Comparison of ENCODE assay signal across 10 cellular contexts in genomic region chr22:46547179-46547882, GRCh38. TPM values are rescaled to one million over a fixed set of nuclear protein-coding genes. Genes with fewer than 3 reads are reported as not detected.
DNase-seq lines count a peak whose midpoint lies in the region; ATAC-seq and TF ChIP-seq lines count a peak whose summit lies in the region.
"Had no signal": no experiment of that assay in that cellular context is flagged by ENCODE, and none has a peak within 500 bp of the region (broad histone marks: within the 10 kb centered on the region; RNA-seq: fewer than 3 reads in every experiment).

No MANE protein-coding gene starts in this region.

- H3K27me3 Mint-ChIP-seq in chondrocyte (ENCODE audit: low read depth) (no peaks in the 10 kb centered on the region), T-helper 17 cell (peaks cover 33% of the 10 kb centered on the region)

- TF ChIP-seq CTCF in chondrocyte (IDR thresholded peaks at IDR 0.05): no peak

- H3K36me3 ChIP-seq in stomach smooth muscle (ENCODE audit: control insufficient read depth in 2 of 2, insufficient read depth in 2 of 2, low read length in 2 of 2): no peaks in the 10 kb centered on the region

- peaks cover 0 to under 1% of the 10 kb centered on the region in 2 donors for H3K9me3 ChIP-seq in stomach smooth muscle (ENCODE audit: control insufficient read depth in 2 of 2, low read length in 2 of 2)
- no peaks in the 10 kb centered on the region for H3K9me3 ChIP-seq in T-helper 17 cell (ENCODE audit: control insufficient read depth, low read length, poor library complexity, severe bottlenecking)

- H3K36me3 Mint-ChIP-seq in chondrocyte (ENCODE audit: low read depth) (peaks cover under 1% of the 10 kb centered on the region), T-helper 17 cell (ENCODE audit: low read depth) (no peaks in the 10 kb centered on the region)

- H3K4me3 Mint-ChIP-seq in chondrocyte (ENCODE audit: unreplicated experiment) (peak overlapping the region; percentile 36), T-helper 17 cell (no peak overlapping the region)
- H3K4me3 Mint-ChIP-seq: activated CD4-positive, alpha-beta T cell treated with anti-CD3 and anti-CD28 coated beads for 36 hours had no signal

- peaks cover 30% of the 10 kb centered on the region for H3K4me1 ChIP-seq in stomach smooth muscle (ENCODE audit: control insufficient read depth, insufficient read depth, low read length)

- peak overlapping the region; percentile 46 for H3K27ac ChIP-seq in stomach smooth muscle (ENCODE audit: low read length)

- TF ChIP-seq POLR2A in GM18505 (IDR thresholded peaks at IDR 0.05; ENCODE audit: borderline replicate concordance, extremely low read depth, insufficient read depth, insufficient read length): no peak

- H3K4me1 Mint-ChIP-seq in chondrocyte (ENCODE audit: low read depth) (peaks cover 55% of the 10 kb centered on the region), T-helper 17 cell (no peaks in the 10 kb centered on the region)

- H3K9ac ChIP-seq in stomach smooth muscle (ENCODE audit: low read length in 2 of 2): no peak overlapping the region

- no peaks in the 10 kb centered on the region for H3K27me3 ChIP-seq in stomach smooth muscle (ENCODE audit: control insufficient read depth in 1 of 2, insufficient read depth in 2 of 2, low read length in 2 of 2)

- DNase-seq in HK-2 (ENCODE audit: unreplicated experiment) (peak; percentile 85), chondrocyte (ENCODE audit: low spot score) (peak; percentile 93), left kidney (ENCODE audit: low read depth, low spot score) (peak; percentile 83), T-helper 17 cell (no peak), T1000 (lab: John Stamatoyannopoulos, UW) (no peak)
- DNase-seq in activated naive CD4-positive, alpha-beta T cell treated with Interleukin-2 at 50 U/mL for 16 hours: no peak
- DNase-seq: activated CD4-positive, alpha-beta T cell treated with anti-CD3 and anti-CD28 coated beads for 36 hours; NCI-H2081 had no signal

- H3K9me3 Mint-ChIP-seq in chondrocyte (ENCODE audit: low read depth): peaks cover under 1% of the 10 kb centered on the region

- H3K27ac Mint-ChIP-seq in chondrocyte (ENCODE audit: unreplicated experiment) (peak overlapping the region; percentile 99), T-helper 17 cell (no peak overlapping the region)
- H3K27ac Mint-ChIP-seq: activated CD4-positive, alpha-beta T cell treated with anti-CD3 and anti-CD28 coated beads for 36 hours had no signal

- peak overlapping the region in 1 of 2 donors; percentile 40 for H3K4me3 ChIP-seq in stomach smooth muscle (ENCODE audit: low read length in 2 of 2)

- ATAC-seq in T-helper 17 cell (no peak), GM18505 (IDR thresholded peaks at IDR 0.05; ENCODE audit: unreplicated experiment) (no peak)
- ATAC-seq: activated CD4-positive, alpha-beta T cell treated with anti-CD3 and anti-CD28 coated beads for 36 hours had no signal

RNA-seq across cellular contexts. Expression of gene CELSR1, which starts 9.9 kb away (rescaled TPM):
- total RNA-seq in chondrocyte: 27.9 to 42.7 TPM (median 29.8 TPM) in 3 replicates
- total RNA-seq in T-helper 17 cell: 1 to 10 TPM; 3.0 to 6.0 TPM

Comparison
In these comparisons a context has a peak if more than half of its experiments do, and no peak if none do; other contexts are left out.
1. DNase-seq: peak in HK-2 (single experiment), chondrocyte (single experiment) and left kidney (single experiment); none in activated naive CD4-positive, alpha-beta T cell treated with Interleukin-2 at 50 U/mL for 16 hours (single experiment), T-helper 17 cell (0 of 3) and T1000 (single experiment).